ENCODE assay signal across 8 cellular contexts in genomic region chr3:111737712-111738097, GRCh38.
DNase-seq lines count a peak whose midpoint lies in the region; ATAC-seq and FAIRE-seq lines count a peak whose summit lies in the region.

No MANE protein-coding gene starts in this region.

- H3K36me3 ChIP-seq in esophagus (ENCODE audit: control insufficient read depth in 2 of 2, insufficient read depth in 2 of 2, low read length in 1 of 2), result no peaks in the 10 kb centered on the region

- 18 to 22% methylated on average over 3 of the region's 3 CpGs for WGBS in esophagus, 2 donors

- peaks cover 0 to 4% of the 10 kb centered on the region in 2 donors for H3K4me1 ChIP-seq in esophagus (ENCODE audit: control insufficient read depth in 2 of 2, insufficient read depth in 2 of 2, low read length in 1 of 2)

- H3K27ac ChIP-seq in esophagus (ENCODE audit: low read depth in 2 of 2, low read length in 1 of 2), result peak overlapping the region; percentile 5 to 63

- H3K4me3 ChIP-seq in esophagus (ENCODE audit: low read depth in 1 of 2, low read length in 2 of 2) (no peak overlapping the region), skeletal muscle cell (ENCODE audit: low read depth, low read length) (no peak overlapping the region)

- DNase-seq in skeletal muscle cell (ENCODE audit: low read depth), result peak; percentile 98
- DNase-seq in HTR-8/SVneo (ENCODE audit: insufficient read length, low spot score), result no peak
- DNase-seq in stimulated activated CD4-positive, alpha-beta T cell treated with anti-CD3 and anti-CD28 coated beads, Interleukin-2, amount 100 ng/mL, for 24 hours, result no peak
- DNase-seq in effector CD8-positive, alpha-beta T cell (lab: John Stamatoyannopoulos, UW), result no peak
- DNase-seq in stimulated activated CD4-positive, alpha-beta T cell treated with anti-CD3 and anti-CD28 coated beads, Interleukin-12 subunit alpha, Interleukin-12 subunit beta, amount 100 ng/mL, for 4 hours, result no peak

- H3K9me3 ChIP-seq in esophagus (ENCODE audit: control insufficient read depth in 2 of 2, insufficient read depth in 1 of 2, low read depth in 1 of 2, low read length in 1 of 2), result no peaks in the 10 kb centered on the region

- no peaks in the 10 kb centered on the region for H3K27me3 ChIP-seq in esophagus (ENCODE audit: control insufficient read depth in 1 of 2, insufficient read depth in 2 of 2, low read length in 2 of 2)

- FAIRE-seq in HTR-8/SVneo (lab: Jason Lieb, UNC), result no peak

- peak; percentile 65 for ATAC-seq in GM19025 (IDR thresholded peaks at IDR 0.05; ENCODE audit: low read depth, unreplicated experiment)
- peak; percentile 95 for ATAC-seq in HG03432 (IDR thresholded peaks at IDR 0.05; ENCODE audit: unreplicated experiment)
